Comparison of ENCODE assay signal across 1 cellular context in the genomic region with DNA sequence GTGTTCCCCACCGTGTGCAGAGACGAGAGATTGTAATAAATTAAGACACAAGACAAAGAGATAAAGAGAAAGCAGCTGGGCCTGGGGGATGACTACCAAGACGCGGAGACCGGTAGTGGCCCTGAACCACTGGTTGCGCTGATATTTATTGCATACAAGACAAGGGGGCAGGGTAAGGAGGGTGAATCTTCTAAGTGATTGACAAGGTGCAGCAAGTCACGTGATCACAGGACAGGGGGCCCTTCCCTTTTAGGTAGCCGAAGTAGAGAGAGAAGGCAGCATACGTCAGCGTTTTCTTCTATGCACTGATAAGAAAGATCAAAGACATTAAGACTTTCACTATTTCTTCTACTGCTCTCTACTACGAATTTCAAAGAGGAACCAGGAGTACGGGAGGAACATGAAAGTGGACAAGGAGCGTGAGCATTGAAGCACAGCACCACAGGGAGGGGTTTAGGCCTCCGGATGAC.
TF ChIP-seq lines count a peak whose summit lies in the region.

No MANE protein-coding gene starts in this region.

TF ChIP-seq in GM12878, 131 proteins besides CTCF, POLR2A, EP300 and RAD21:
- TF ChIP-seq PML (IDR thresholded peaks at IDR 0.05; ENCODE audit: low read length) (0 out of 2 replicates have a peak, but pooled peaks have one; percentile 37), ATF7 (IDR thresholded peaks at IDR 0.05; ENCODE audit: low read depth) (peak; percentile 62; the same call in 1 of the 2 replicates), BHLHE40 (IDR thresholded peaks at IDR 0.05; ENCODE audit: borderline replicate concordance in 1 of 2, low read depth in 2 of 2, low read length in 1 of 2) (peak; percentile 15 to 93; a peak in 2 of 4 replicates), POU2F2 (IDR thresholded peaks at IDR 0.05; ENCODE audit: borderline replicate concordance, low read depth, low read length) (peak; percentile 49; the same call in 2 of the 3 replicates), SPI1 (IDR thresholded peaks at IDR 0.05; ENCODE audit: borderline replicate concordance, insufficient read depth, low read depth, low read length) (peak; percentile 46; the same call in 1 of the 2 replicates), POLR2AphosphoS5 (IDR thresholded peaks at IDR 0.05; ENCODE audit: low read length) (peak; percentile 72), IKZF2 (IDR thresholded peaks at IDR 0.05) (peak; percentile 61 to 63; a peak in 3 of 4 replicates), CBFB (IDR thresholded peaks at IDR 0.05; ENCODE audit: low read depth) (0 out of 2 replicates have a peak, but pooled peaks have one; percentile 32), TAF1 (IDR thresholded peaks at IDR 0.05; ENCODE audit: borderline replicate concordance, low read depth, low read length) (0 out of 2 replicates have a peak, but pooled peaks have one; percentile 11), MEF2B (IDR thresholded peaks at IDR 0.05; ENCODE audit: partially characterized antibody, poor library complexity, severe bottlenecking) (peak; percentile 45), RAD51 (IDR thresholded peaks at IDR 0.05) (peak; percentile 99), SMAD5 (IDR thresholded peaks at IDR 0.05; ENCODE audit: low read depth) (peak; percentile 73), NBN (IDR thresholded peaks at IDR 0.05) (0 out of 2 replicates have a peak, but pooled peaks have one; percentile 47), IKZF1 (conservative IDR thresholded peaks at IDR 0.05) (peak; percentile 42)
- TF ChIP-seq, protein P1, sequence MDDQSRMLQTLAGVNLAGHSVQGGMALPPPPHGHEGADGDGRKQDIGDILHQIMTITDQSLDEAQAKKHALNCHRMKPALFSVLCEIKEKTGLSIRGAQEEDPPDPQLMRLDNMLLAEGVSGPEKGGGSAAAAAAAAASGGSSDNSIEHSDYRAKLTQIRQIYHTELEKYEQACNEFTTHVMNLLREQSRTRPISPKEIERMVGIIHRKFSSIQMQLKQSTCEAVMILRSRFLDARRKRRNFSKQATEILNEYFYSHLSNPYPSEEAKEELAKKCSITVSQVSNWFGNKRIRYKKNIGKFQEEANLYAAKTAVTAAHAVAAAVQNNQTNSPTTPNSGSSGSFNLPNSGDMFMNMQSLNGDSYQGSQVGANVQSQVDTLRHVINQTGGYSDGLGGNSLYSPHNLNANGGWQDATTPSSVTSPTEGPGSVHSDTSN (IDR thresholded peaks at IDR 0.05; ENCODE audit: insufficient replicate concordance, low read depth, low read length), result peak; percentile 67
- TF ChIP-seq, protein P2, sequence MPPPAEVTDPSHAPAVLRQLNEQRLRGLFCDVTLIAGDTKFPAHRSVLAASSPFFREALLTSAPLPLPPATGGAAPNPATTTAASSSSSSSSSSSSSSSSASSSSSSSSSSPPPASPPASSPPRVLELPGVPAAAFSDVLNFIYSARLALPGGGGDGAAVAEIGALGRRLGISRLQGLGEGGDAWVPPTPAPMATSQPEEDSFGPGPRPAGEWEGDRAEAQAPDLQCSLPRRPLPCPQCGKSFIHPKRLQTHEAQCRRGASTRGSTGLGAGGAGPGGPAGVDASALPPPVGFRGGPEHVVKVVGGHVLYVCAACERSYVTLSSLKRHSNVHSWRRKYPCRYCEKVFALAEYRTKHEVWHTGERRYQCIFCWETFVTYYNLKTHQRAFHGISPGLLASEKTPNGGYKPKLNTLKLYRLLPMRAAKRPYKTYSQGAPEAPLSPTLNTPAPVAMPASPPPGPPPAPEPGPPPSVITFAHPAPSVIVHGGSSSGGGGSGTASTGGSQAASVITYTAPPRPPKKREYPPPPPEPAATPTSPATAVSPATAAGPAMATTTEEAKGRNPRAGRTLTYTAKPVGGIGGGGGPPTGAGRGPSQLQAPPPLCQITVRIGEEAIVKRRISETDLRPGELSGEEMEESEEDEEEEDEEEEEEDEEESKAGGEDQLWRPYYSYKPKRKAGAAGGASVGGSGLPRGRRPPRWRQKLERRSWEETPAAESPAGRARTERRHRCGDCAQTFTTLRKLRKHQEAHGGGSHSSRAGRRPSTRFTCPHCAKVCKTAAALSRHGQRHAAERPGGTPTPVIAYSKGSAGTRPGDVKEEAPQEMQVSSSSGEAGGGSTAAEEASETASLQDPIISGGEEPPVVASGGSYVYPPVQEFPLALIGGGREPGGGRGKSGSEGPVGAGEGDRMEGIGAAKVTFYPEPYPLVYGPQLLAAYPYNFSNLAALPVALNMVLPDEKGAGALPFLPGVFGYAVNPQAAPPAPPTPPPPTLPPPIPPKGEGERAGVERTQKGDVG (CRISPR knock-in tag; IDR thresholded peaks at IDR 0.05), result peak; percentile 84; the same call in 1 of the 2 replicates
- TF ChIP-seq, protein P3, sequence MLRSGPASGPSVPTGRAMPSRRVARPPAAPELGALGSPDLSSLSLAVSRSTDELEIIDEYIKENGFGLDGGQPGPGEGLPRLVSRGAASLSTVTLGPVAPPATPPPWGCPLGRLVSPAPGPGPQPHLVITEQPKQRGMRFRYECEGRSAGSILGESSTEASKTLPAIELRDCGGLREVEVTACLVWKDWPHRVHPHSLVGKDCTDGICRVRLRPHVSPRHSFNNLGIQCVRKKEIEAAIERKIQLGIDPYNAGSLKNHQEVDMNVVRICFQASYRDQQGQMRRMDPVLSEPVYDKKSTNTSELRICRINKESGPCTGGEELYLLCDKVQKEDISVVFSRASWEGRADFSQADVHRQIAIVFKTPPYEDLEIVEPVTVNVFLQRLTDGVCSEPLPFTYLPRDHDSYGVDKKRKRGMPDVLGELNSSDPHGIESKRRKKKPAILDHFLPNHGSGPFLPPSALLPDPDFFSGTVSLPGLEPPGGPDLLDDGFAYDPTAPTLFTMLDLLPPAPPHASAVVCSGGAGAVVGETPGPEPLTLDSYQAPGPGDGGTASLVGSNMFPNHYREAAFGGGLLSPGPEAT (IDR thresholded peaks at IDR 0.05; ENCODE audit: low read depth), result peak; percentile 46; the same call in 1 of the 2 replicates
- TF ChIP-seq, protein P4, sequence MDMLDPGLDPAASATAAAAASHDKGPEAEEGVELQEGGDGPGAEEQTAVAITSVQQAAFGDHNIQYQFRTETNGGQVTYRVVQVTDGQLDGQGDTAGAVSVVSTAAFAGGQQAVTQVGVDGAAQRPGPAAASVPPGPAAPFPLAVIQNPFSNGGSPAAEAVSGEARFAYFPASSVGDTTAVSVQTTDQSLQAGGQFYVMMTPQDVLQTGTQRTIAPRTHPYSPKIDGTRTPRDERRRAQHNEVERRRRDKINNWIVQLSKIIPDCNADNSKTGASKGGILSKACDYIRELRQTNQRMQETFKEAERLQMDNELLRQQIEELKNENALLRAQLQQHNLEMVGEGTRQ (IDR thresholded peaks at IDR 0.05; ENCODE audit: borderline replicate concordance, low read depth, low read length), result peak; percentile 40; the same call in 1 of the 2 replicates
- TF ChIP-seq, protein P5, sequence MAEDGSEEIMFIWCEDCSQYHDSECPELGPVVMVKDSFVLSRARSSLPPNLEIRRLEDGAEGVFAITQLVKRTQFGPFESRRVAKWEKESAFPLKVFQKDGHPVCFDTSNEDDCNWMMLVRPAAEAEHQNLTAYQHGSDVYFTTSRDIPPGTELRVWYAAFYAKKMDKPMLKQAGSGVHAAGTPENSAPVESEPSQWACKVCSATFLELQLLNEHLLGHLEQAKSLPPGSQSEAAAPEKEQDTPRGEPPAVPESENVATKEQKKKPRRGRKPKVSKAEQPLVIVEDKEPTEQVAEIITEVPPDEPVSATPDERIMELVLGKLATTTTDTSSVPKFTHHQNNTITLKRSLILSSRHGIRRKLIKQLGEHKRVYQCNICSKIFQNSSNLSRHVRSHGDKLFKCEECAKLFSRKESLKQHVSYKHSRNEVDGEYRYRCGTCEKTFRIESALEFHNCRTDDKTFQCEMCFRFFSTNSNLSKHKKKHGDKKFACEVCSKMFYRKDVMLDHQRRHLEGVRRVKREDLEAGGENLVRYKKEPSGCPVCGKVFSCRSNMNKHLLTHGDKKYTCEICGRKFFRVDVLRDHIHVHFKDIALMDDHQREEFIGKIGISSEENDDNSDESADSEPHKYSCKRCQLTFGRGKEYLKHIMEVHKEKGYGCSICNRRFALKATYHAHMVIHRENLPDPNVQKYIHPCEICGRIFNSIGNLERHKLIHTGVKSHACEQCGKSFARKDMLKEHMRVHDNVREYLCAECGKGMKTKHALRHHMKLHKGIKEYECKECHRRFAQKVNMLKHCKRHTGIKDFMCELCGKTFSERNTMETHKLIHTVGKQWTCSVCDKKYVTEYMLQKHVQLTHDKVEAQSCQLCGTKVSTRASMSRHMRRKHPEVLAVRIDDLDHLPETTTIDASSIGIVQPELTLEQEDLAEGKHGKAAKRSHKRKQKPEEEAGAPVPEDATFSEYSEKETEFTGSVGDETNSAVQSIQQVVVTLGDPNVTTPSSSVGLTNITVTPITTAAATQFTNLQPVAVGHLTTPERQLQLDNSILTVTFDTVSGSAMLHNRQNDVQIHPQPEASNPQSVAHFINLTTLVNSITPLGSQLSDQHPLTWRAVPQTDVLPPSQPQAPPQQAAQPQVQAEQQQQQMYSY (CRISPR knock-in tag; IDR thresholded peaks at IDR 0.05), result 0 out of 2 replicates have a peak, but pooled peaks have one; percentile 37
- TF ChIP-seq, protein P6, sequence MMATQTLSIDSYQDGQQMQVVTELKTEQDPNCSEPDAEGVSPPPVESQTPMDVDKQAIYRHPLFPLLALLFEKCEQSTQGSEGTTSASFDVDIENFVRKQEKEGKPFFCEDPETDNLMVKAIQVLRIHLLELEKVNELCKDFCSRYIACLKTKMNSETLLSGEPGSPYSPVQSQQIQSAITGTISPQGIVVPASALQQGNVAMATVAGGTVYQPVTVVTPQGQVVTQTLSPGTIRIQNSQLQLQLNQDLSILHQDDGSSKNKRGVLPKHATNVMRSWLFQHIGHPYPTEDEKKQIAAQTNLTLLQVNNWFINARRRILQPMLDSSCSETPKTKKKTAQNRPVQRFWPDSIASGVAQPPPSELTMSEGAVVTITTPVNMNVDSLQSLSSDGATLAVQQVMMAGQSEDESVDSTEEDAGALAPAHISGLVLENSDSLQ (IDR thresholded peaks at IDR 0.05), result peak; percentile 96
